ENCODE assay signal across 13 cellular contexts in genomic region chr5:115599924-115600323, GRCh38. TPM values are rescaled to one million over a fixed set of nuclear protein-coding genes. Genes with fewer than 3 reads are reported as not detected.
DNase-seq lines count a peak whose midpoint lies in the region; ATAC-seq and TF ChIP-seq lines count a peak whose summit lies in the region.
"Had no signal": no experiment of that assay in that cellular context is flagged by ENCODE, and none has a peak within 500 bp of the region (broad histone marks: within the 10 kb centered on the region; RNA-seq: fewer than 3 reads in every experiment).

No MANE protein-coding gene starts in this region.

- peak overlapping the region; percentile 72 for H3K27ac Mint-ChIP-seq in HFFc6
- H3K27ac Mint-ChIP-seq in dendritic cell treated with granulocyte-macrophage colony-stimulating factor and Interleukin-4, amounts not matched to agents 40 ng/mL and 50 ng/mL, for 4 days: peak overlapping the region; percentile 74
- H3K27ac Mint-ChIP-seq: activated CD8-positive, alpha-beta T cell treated with anti-CD3 and anti-CD28 coated beads for 36 hours; activated naive CD8-positive, alpha-beta T cell treated with anti-CD3 and anti-CD28 coated beads for 36 hours had no signal

- no peak for ATAC-seq in HG03025 (IDR thresholded peaks at IDR 0.05; ENCODE audit: low FRiP score, unreplicated experiment)
- ATAC-seq: activated CD8-positive, alpha-beta T cell treated with anti-CD3 and anti-CD28 coated beads for 36 hours had no signal

- intact Hi-C loops in dendritic cell treated with granulocyte-macrophage colony-stimulating factor and Interleukin-4, amounts not matched to agents 40 ng/mL and 50 ng/mL, for 4 days (cut with micrococcal nuclease): no loop called here

- H3K9me3 Mint-ChIP-seq in HFFc6: no peaks in the 10 kb centered on the region
- no peaks in the 10 kb centered on the region for H3K9me3 Mint-ChIP-seq in dendritic cell treated with granulocyte-macrophage colony-stimulating factor and Interleukin-4, amounts not matched to agents 40 ng/mL and 50 ng/mL, for 4 days
- H3K9me3 Mint-ChIP-seq: activated CD8-positive, alpha-beta T cell treated with anti-CD3 and anti-CD28 coated beads for 36 hours; activated naive CD8-positive, alpha-beta T cell treated with anti-CD3 and anti-CD28 coated beads for 36 hours; stimulated activated naive CD8-positive, alpha-beta T cell treated with anti-CD3 and anti-CD28 coated beads, Interleukin-15, Interleukin-2, amounts not matched to agents 100 ng/mL and 50 ng/mL, for 24 hours had no signal

- H3K36me3 Mint-ChIP-seq in HFFc6 (ENCODE audit: low read depth): peaks cover 36% of the 10 kb centered on the region
- H3K36me3 Mint-ChIP-seq in dendritic cell treated with granulocyte-macrophage colony-stimulating factor and Interleukin-4, amounts not matched to agents 40 ng/mL and 50 ng/mL, for 4 days (ENCODE audit: low read depth): peaks cover 31% of the 10 kb centered on the region

- peaks cover 2% of the 10 kb centered on the region for H3K27me3 Mint-ChIP-seq in HFFc6 (ENCODE audit: insufficient read depth)
- H3K27me3 Mint-ChIP-seq in dendritic cell treated with granulocyte-macrophage colony-stimulating factor and Interleukin-4, amounts not matched to agents 40 ng/mL and 50 ng/mL, for 4 days: no peaks in the 10 kb centered on the region
- H3K27me3 Mint-ChIP-seq: activated CD8-positive, alpha-beta T cell treated with anti-CD3 and anti-CD28 coated beads for 36 hours; activated naive CD8-positive, alpha-beta T cell treated with anti-CD3 and anti-CD28 coated beads for 36 hours; stimulated activated naive CD8-positive, alpha-beta T cell treated with anti-CD3 and anti-CD28 coated beads, Interleukin-15, Interleukin-2, amounts not matched to agents 100 ng/mL and 50 ng/mL, for 24 hours had no signal

- H3K4me1 Mint-ChIP-seq in HFFc6 (ENCODE audit: low read depth): peaks cover 60% of the 10 kb centered on the region
- peaks cover 69% of the 10 kb centered on the region for H3K4me1 Mint-ChIP-seq in dendritic cell treated with granulocyte-macrophage colony-stimulating factor and Interleukin-4, amounts not matched to agents 40 ng/mL and 50 ng/mL, for 4 days (ENCODE audit: low read depth)

- peak overlapping the region; percentile 85 for H3K4me3 Mint-ChIP-seq in HFFc6
- peak overlapping the region; percentile 68 for H3K4me3 Mint-ChIP-seq in dendritic cell treated with granulocyte-macrophage colony-stimulating factor and Interleukin-4, amounts not matched to agents 40 ng/mL and 50 ng/mL, for 4 days
- H3K4me3 Mint-ChIP-seq: activated CD8-positive, alpha-beta T cell treated with anti-CD3 and anti-CD28 coated beads for 36 hours; activated naive CD8-positive, alpha-beta T cell treated with anti-CD3 and anti-CD28 coated beads for 36 hours had no signal

- DNase-seq in GM12865 (ENCODE audit: low read depth) (no peak), HFFc6 (no peak), skeletal muscle cell (ENCODE audit: low read depth) (no peak), D341Med (ENCODE audit: low spot score) (no peak), MV-4-11 (lab: John Stamatoyannopoulos, UW) (no peak)
- DNase-seq in stimulated activated naive CD4-positive, alpha-beta T cell (lab: John Stamatoyannopoulos, UW): no peak
- DNase-seq: activated CD8-positive, alpha-beta T cell treated with anti-CD3 and anti-CD28 coated beads for 36 hours; activated naive CD8-positive, alpha-beta T cell treated with anti-CD3 and anti-CD28 coated beads for 36 hours; ovary; stimulated activated CD4-positive, alpha-beta T cell treated with anti-CD3 and anti-CD28 coated beads, Interleukin-2, amount 100 ng/mL, for 24 hours had no signal

- no peak for TF ChIP-seq CTCF in GM12865 (IDR thresholded peaks at IDR 0.05; ENCODE audit: insufficient read depth, low read depth, low read length, missing control alignments)
- no peak for TF ChIP-seq CTCF in HFFc6 (IDR thresholded peaks at IDR 0.05)

- H3K4me3 ChIP-seq in GM12865 (ENCODE audit: low read depth, low read length): peak overlapping the region; percentile 9; the same call in 1 of the 2 replicates
- peak overlapping the region; percentile 4 for H3K4me3 ChIP-seq in skeletal muscle cell (ENCODE audit: low read depth, low read length)
- H3K4me3 ChIP-seq: ovary had no signal

RNA-seq across cellular contexts. Expression of gene TICAM2, which starts 2.4 kb away (rescaled TPM):
- 10 to 100 TPM in 4 of 6 experiments, 1 to 10 TPM in 2; 8.3 to 15.9 (median 13.1) TPM for total RNA-seq in HFFc6 (2021; fragmentation: NEBNext Ultra II Directional; extraction: Animal tissue kit (Norgen Biotek cat#: 25700))

RNA-seq across cellular contexts. Expression of gene TMED7, which starts 25.9 kb away (rescaled TPM):
- total RNA-seq in HFFc6 (2021; fragmentation: NEBNext Ultra II Directional; extraction: Animal tissue kit (Norgen Biotek cat#: 25700)): 100 to 1,000 TPM; 162 to 194 (median 175) TPM

RNA-seq across cellular contexts. Expression of gene FEM1C, which starts 55.3 kb away (rescaled TPM):
- 10 to 100 TPM; 12.1 to 15.9 (median 14.9) TPM for total RNA-seq in HFFc6 (2021; fragmentation: NEBNext Ultra II Directional; extraction: Animal tissue kit (Norgen Biotek cat#: 25700))
